ENCODE assay signal across 31 cellular contexts in genomic region chr2:107607054-107607453, GRCh38.
"Had no signal": no experiment of that assay in that cellular context is flagged by ENCODE, and none has a peak within 500 bp of the region (broad histone marks: within the 10 kb centered on the region; RNA-seq: fewer than 3 reads in every experiment).

No MANE protein-coding gene starts in this region.

- H3K36me3 ChIP-seq: adrenal gland, MG63, Peyer's patch, SJSA1 had no signal

- H3K4me2 ChIP-seq: SK-N-SH had no signal

- H3K9me2 ChIP-seq: SK-N-SH had no signal

- H3K9me3 ChIP-seq: adrenal gland, body of pancreas, MG63, Peyer's patch, SJSA1, SK-N-SH had no signal

- H3K4me3 ChIP-seq: adrenal gland, body of pancreas, MG63, Peyer's patch, SJSA1 had no signal

- ATAC-seq: activated CD4-positive, alpha-beta T cell treated with anti-CD3 and anti-CD28 coated beads for 36 hours; activated CD4-positive, CD25-positive, alpha-beta regulatory T cell treated with anti-CD3 and anti-CD28 coated beads, Interleukin-2, amount 50 U/mL, for 24 hours; activated CD8-positive, alpha-beta T cell treated with anti-CD3 and anti-CD28 coated beads, Interleukin-2, amount 10 ng/mL, durations not matched to agents 7 days and 5 days; activated naive CD4-positive, alpha-beta T cell treated with anti-CD3 and anti-CD28 coated beads, Interleukin-2, amount 50 U/mL, for 72 hours; body of pancreas; PC-3; WTC11 had no signal

- H3K4me1 ChIP-seq: adrenal gland, body of pancreas, Peyer's patch, SJSA1 had no signal

- DNase-seq: activated CD4-positive, alpha-beta T cell treated with anti-CD3 and anti-CD28 coated beads for 36 hours; activated CD4-positive, alpha-beta T cell treated with anti-CD3 and anti-CD28 coated beads, Interleukin-2, amount 10 ng/mL, durations not matched to agents 7 days and 5 days; activated CD4-positive, alpha-beta T cell treated with anti-CD3 and anti-CD28 coated beads, Interleukin-2, amount 50 U/mL, for 48 hours; activated CD8-positive, alpha-beta T cell treated with anti-CD3 and anti-CD28 coated beads, Interleukin-2, amount 10 ng/mL, durations not matched to agents 7 days and 5 days; activated gamma-delta T cell; activated naive CD4-positive, alpha-beta T cell treated with anti-CD3 and anti-CD28 coated beads for 36 hours; activated T-cell treated with anti-CD3 and anti-CD28 coated beads, Interleukin-2, amount 50 U/mL, for 24 hours; adrenal gland; body of pancreas; central memory CD4-positive, alpha-beta T cell; MG63; NCI-H1048; NCI-H1105 treated with DMSO at 0.1 percent for 48 hours; NCI-H1436; NCI-H1694; NCI-H1930; NCI-H2081 treated with DMSO at 0.1 percent for 48 hours; NCI-H226; NCI-H446 treated with DMSO at 0.1 percent for 48 hours; NCI-H524; NCI-H69; NCI-H82; PC-3; Peyer's patch; RPMI8226; SHP77 treated with DMSO at 0.1 percent for 48 hours; SK-N-SH had no signal

- H3K27ac ChIP-seq: adrenal gland, body of pancreas, Peyer's patch, SJSA1 had no signal

- H3K9ac ChIP-seq: SK-N-SH had no signal

- H3K27me3 ChIP-seq: adrenal gland, body of pancreas, MG63, Peyer's patch, SJSA1 had no signal
